Comparison of ENCODE assay signal across 24 cellular contexts in genomic region chr1:91161749-91162148, GRCh38.
"Had no signal": no experiment of that assay in that cellular context is flagged by ENCODE, and none has a peak within 500 bp of the region (broad histone marks: within the 10 kb centered on the region; RNA-seq: fewer than 3 reads in every experiment).

No MANE protein-coding gene starts in this region.

- H3K9ac ChIP-seq: KMS-11 had no signal

- H3K36me3 Mint-ChIP-seq: activated CD8-positive, alpha-beta memory T cell treated with anti-CD3 and anti-CD28 coated beads, Interleukin-2, amount 10 ng/mL, durations not matched to agents 7 days and 5 days; activated naive CD4-positive, alpha-beta T cell treated with anti-CD3 and anti-CD28 coated beads, Interleukin-2, amount 50 U/mL, for 24 hours had no signal

- ATAC-seq: activated CD8-positive, alpha-beta memory T cell treated with anti-CD3 and anti-CD28 coated beads, Interleukin-2, amount 10 ng/mL, durations not matched to agents 7 days and 5 days; T-helper 17 cell had no signal

- H3K27me3 ChIP-seq: MG63 had no signal

- H3K9me3 ChIP-seq: MG63 had no signal

- H3K9me3 Mint-ChIP-seq: activated B cell treated with CpG ODN at 0.5 μM for 24 hours; activated CD4-positive, alpha-beta T cell treated with anti-CD3 and anti-CD28 coated beads, Interleukin-2, amount 10 ng/mL, durations not matched to agents 24 days and 14 days; activated naive CD4-positive, alpha-beta T cell treated with anti-CD3 and anti-CD28 coated beads, Interleukin-2, amount 50 U/mL, for 24 hours; activated T-cell treated with anti-CD3 and anti-CD28 coated beads, Interleukin-2, amount 50 U/mL, for 24 hours; activated T-helper 1 cell treated with anti-CD3 and anti-CD28 coated beads, Interleukin-12 subunit alpha, Interleukin-12 subunit beta, Interleukin-2, Interleukin-4 antibody, amounts not matched to agents 30 ng/mL and 10 ng/mL and 1 ng/mL, durations not matched to agents 14 hours and 24 hours and 36 hours had no signal

- H3K4me3 Mint-ChIP-seq: activated B cell treated with CpG ODN at 0.5 μM for 24 hours; activated CD4-positive, alpha-beta T cell treated with anti-CD3 and anti-CD28 coated beads, Interleukin-2, amount 10 ng/mL, durations not matched to agents 24 days and 14 days; activated CD8-positive, alpha-beta memory T cell treated with anti-CD3 and anti-CD28 coated beads, Interleukin-2, amount 10 ng/mL, durations not matched to agents 7 days and 5 days; activated naive CD4-positive, alpha-beta T cell treated with anti-CD3 and anti-CD28 coated beads, Interleukin-2, amount 50 U/mL, for 24 hours; activated T-cell treated with anti-CD3 and anti-CD28 coated beads, Interleukin-2, amount 50 U/mL, for 24 hours; activated T-helper 1 cell treated with anti-CD3 and anti-CD28 coated beads, Interleukin-12 subunit alpha, Interleukin-12 subunit beta, Interleukin-2, Interleukin-4 antibody, amounts not matched to agents 30 ng/mL and 10 ng/mL and 1 ng/mL, durations not matched to agents 14 hours and 24 hours and 36 hours; T-helper 17 cell had no signal

- H3K4me1 Mint-ChIP-seq: activated B cell treated with CpG ODN at 0.5 μM for 24 hours; activated CD4-positive, alpha-beta T cell treated with anti-CD3 and anti-CD28 coated beads, Interleukin-2, amount 10 ng/mL, durations not matched to agents 24 days and 14 days; activated CD8-positive, alpha-beta memory T cell treated with anti-CD3 and anti-CD28 coated beads, Interleukin-2, amount 10 ng/mL, durations not matched to agents 7 days and 5 days; activated naive CD4-positive, alpha-beta T cell treated with anti-CD3 and anti-CD28 coated beads, Interleukin-2, amount 50 U/mL, for 24 hours had no signal

- H3K27me3 Mint-ChIP-seq: activated CD8-positive, alpha-beta memory T cell treated with anti-CD3 and anti-CD28 coated beads, Interleukin-2, amount 10 ng/mL, durations not matched to agents 7 days and 5 days; activated naive CD4-positive, alpha-beta T cell treated with anti-CD3 and anti-CD28 coated beads, Interleukin-2, amount 50 U/mL, for 24 hours; activated T-cell treated with anti-CD3 and anti-CD28 coated beads, Interleukin-2, amount 50 U/mL, for 24 hours had no signal

- H3K36me3 ChIP-seq: MG63 had no signal

- H3K4me3 ChIP-seq: MG63 had no signal

- H3K4me2 ChIP-seq: KMS-11 had no signal

- H3K27ac Mint-ChIP-seq: activated B cell treated with CpG ODN at 0.5 μM for 24 hours; activated CD4-positive, alpha-beta T cell treated with anti-CD3 and anti-CD28 coated beads, Interleukin-2, amount 10 ng/mL, durations not matched to agents 24 days and 14 days; activated CD8-positive, alpha-beta memory T cell treated with anti-CD3 and anti-CD28 coated beads, Interleukin-2, amount 10 ng/mL, durations not matched to agents 7 days and 5 days; activated naive CD4-positive, alpha-beta T cell treated with anti-CD3 and anti-CD28 coated beads, Interleukin-2, amount 50 U/mL, for 24 hours; activated T-cell treated with anti-CD3 and anti-CD28 coated beads, Interleukin-2, amount 50 U/mL, for 24 hours; activated T-helper 1 cell treated with anti-CD3 and anti-CD28 coated beads, Interleukin-12 subunit alpha, Interleukin-12 subunit beta, Interleukin-2, Interleukin-4 antibody, amounts not matched to agents 30 ng/mL and 10 ng/mL and 1 ng/mL, durations not matched to agents 14 hours and 24 hours and 36 hours had no signal

- DNase-seq: activated B cell treated with CpG ODN at 0.5 μM for 24 hours; activated CD4-positive, alpha-beta T cell treated with anti-CD3 and anti-CD28 coated beads for 1 hour; activated CD4-positive, alpha-beta T cell treated with anti-CD3 and anti-CD28 coated beads, Interleukin-2, amount 10 ng/mL, durations not matched to agents 24 days and 14 days; activated CD4-positive, alpha-beta T cell treated with anti-CD3 and anti-CD28 coated beads, Interleukin-2, amount 50 U/mL, for 48 hours; activated CD8-positive, alpha-beta memory T cell treated with anti-CD3 and anti-CD28 coated beads, Interleukin-2, amount 10 ng/mL, durations not matched to agents 7 days and 5 days; activated effector memory CD4-positive, alpha-beta T cell treated with Interleukin-2 at 50 U/mL for 16 hours; activated naive CD4-positive, alpha-beta T cell; activated T-cell treated with anti-CD3 and anti-CD28 coated beads, Interleukin-2, amount 50 U/mL, for 24 hours; aorta; central memory CD4-positive, alpha-beta T cell; MG63; MV-4-11; NCI-H1092 treated with DMSO at 0.1 percent for 48 hours; NCI-H1417 treated with DMSO at 0.1 percent for 48 hours; NCI-H1694; NCI-H2029 treated with DMSO at 0.1 percent for 48 hours; NCI-H446; NCI-H524; SHP77; T-helper 17 cell; T-helper 9 cell had no signal

- H3K27ac ChIP-seq: KMS-11 had no signal
